Comparison of ENCODE assay signal across 13 cellular contexts in the genomic region with DNA sequence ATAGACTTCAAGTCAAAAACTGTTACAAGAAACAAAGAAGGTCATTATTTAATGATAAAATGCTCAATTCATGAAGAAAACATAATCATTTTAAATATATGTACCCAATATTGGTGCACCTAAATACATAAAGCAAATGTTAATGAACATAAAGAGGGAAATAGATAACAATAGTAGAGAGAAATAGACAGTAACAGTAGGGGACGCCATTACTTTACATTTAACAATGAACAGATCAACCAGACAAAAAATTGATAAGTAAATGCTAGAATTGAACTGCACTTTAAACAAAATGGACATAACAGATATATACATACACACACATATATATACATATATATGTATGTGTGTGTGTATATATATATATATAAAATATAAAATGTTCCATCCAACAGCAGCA. TPM values are rescaled to one million over a fixed set of nuclear protein-coding genes. Genes with fewer than 3 reads are reported as not detected.
DNase-seq lines count a peak whose midpoint lies in the region; ATAC-seq, FAIRE-seq and TF ChIP-seq lines count a peak whose summit lies in the region.
"Had no signal": no experiment of that assay in that cellular context is flagged by ENCODE, and none has a peak within 500 bp of the region (broad histone marks: within the 10 kb centered on the region; RNA-seq: fewer than 3 reads in every experiment).

No MANE protein-coding gene starts in this region.

- H3K27ac ChIP-seq in astrocyte (ENCODE audit: low read depth, low read length), result no peak overlapping the region
- H3K27ac ChIP-seq in lower lobe of right lung, result no peak overlapping the region

- TF ChIP-seq CTCF in LNCaP clone FGC (IDR thresholded peaks at IDR 0.05; ENCODE audit: control insufficient read depth, extremely low read depth, insufficient read depth) (peak; percentile 39), astrocyte (IDR thresholded peaks at IDR 0.05; ENCODE audit: insufficient read depth, low read depth, low read length) (no peak), lower lobe of right lung (IDR thresholded peaks at IDR 0.05) (peak; percentile 39)

- H3K9me3 Mint-ChIP-seq in astrocyte (ENCODE audit: unreplicated experiment), result peaks cover 13% of the 10 kb centered on the region

- H3K9ac ChIP-seq in astrocyte (ENCODE audit: low read length), result no peak overlapping the region

- no peaks in the 10 kb centered on the region for H3K27me3 Mint-ChIP-seq in astrocyte (ENCODE audit: low read depth, unreplicated experiment)
- H3K27me3 Mint-ChIP-seq: activated T-helper 17 cell treated with anti-CD3 and anti-CD28 coated beads, Interleukin-2, amount 50 U/mL, for 72 hours; brain had no signal

- H3K36me3 Mint-ChIP-seq in astrocyte (ENCODE audit: low read depth, unreplicated experiment), result peaks cover 2% of the 10 kb centered on the region
- H3K36me3 Mint-ChIP-seq: brain had no signal

- ATAC-seq in lower lobe of right lung, result no peak
- ATAC-seq: activated T-helper 17 cell treated with anti-CD3 and anti-CD28 coated beads, Interleukin-2, amount 50 U/mL, for 72 hours had no signal

- H3K27ac Mint-ChIP-seq in astrocyte (ENCODE audit: unreplicated experiment), result no peak overlapping the region
- H3K27ac Mint-ChIP-seq: activated T-helper 17 cell treated with anti-CD3 and anti-CD28 coated beads, Interleukin-2, amount 50 U/mL, for 72 hours; brain had no signal

- H4K20me1 ChIP-seq in astrocyte (ENCODE audit: insufficient read depth, low read length), result no peaks in the 10 kb centered on the region

- peak; percentile 28 for DNase-seq in EH (ENCODE audit: low read depth)
- no peak for DNase-seq in LNCaP clone FGC (ENCODE audit: low read depth)
- no peak for DNase-seq in astrocyte (ENCODE audit: low read depth)
- no peak for DNase-seq in lower lobe of right lung
- DNase-seq in activated CD4-positive, CD25-positive, alpha-beta regulatory T cell (lab: John Stamatoyannopoulos, UW), result no peak
- no peak for DNase-seq in amniotic stem cell (lab: John Stamatoyannopoulos, UW)
- DNase-seq in NCI-H446 (lab: John Stamatoyannopoulos, UW), result no peak
- DNase-seq: activated CD4-positive, alpha-beta T cell treated with anti-CD3 and anti-CD28 coated beads, Interleukin-2, amount 50 U/mL, for 4 hours; NCI-H1930 had no signal

- no peaks in the 10 kb centered on the region for H3K4me1 ChIP-seq in astrocyte (ENCODE audit: insufficient read depth, low read length)
- H3K4me1 ChIP-seq in lower lobe of right lung, result no peaks in the 10 kb centered on the region

- H3K36me3 ChIP-seq in astrocyte (ENCODE audit: insufficient read depth, low read length) (no peaks in the 10 kb centered on the region), lower lobe of right lung (no peaks in the 10 kb centered on the region)

- no peaks in the 10 kb centered on the region for H3K9me3 ChIP-seq in astrocyte (ENCODE audit: insufficient read depth, low read depth, low read length)
- peaks cover 4% of the 10 kb centered on the region for H3K9me3 ChIP-seq in lower lobe of right lung

- H3K4me2 ChIP-seq in astrocyte (ENCODE audit: low read length), result no peak overlapping the region

- H3K4me3 ChIP-seq in LNCaP clone FGC (ENCODE audit: low read depth, low read length) (no peak overlapping the region), astrocyte (ENCODE audit: insufficient read depth, low read depth, low read length) (no peak overlapping the region), lower lobe of right lung (no peak overlapping the region)

- intact Hi-C loops in lower lobe of right lung (cut with DNase I), result no loop called here

- H3K79me2 ChIP-seq in astrocyte (ENCODE audit: insufficient read depth, low read length), result no peaks in the 10 kb centered on the region

- H3K27me3 ChIP-seq in astrocyte (ENCODE audit: insufficient read depth, low read length), result no peaks in the 10 kb centered on the region
- peaks cover 9% of the 10 kb centered on the region for H3K27me3 ChIP-seq in lower lobe of right lung (ENCODE audit: low read depth)

- H3K4me1 Mint-ChIP-seq in astrocyte (ENCODE audit: low read depth, unreplicated experiment), result no peaks in the 10 kb centered on the region
- H3K4me1 Mint-ChIP-seq: activated T-helper 17 cell treated with anti-CD3 and anti-CD28 coated beads, Interleukin-2, amount 50 U/mL, for 72 hours; brain had no signal

- H3K4me3 Mint-ChIP-seq in astrocyte (ENCODE audit: unreplicated experiment), result no peak overlapping the region
- H3K4me3 Mint-ChIP-seq: activated T-helper 17 cell treated with anti-CD3 and anti-CD28 coated beads, Interleukin-2, amount 50 U/mL, for 72 hours; brain had no signal

- peak; percentile 37 for FAIRE-seq in astrocyte (lab: Jason Lieb, UNC)

- H2AFZ ChIP-seq in astrocyte (ENCODE audit: low read depth, low read length), result no peak overlapping the region

RNA-seq across cellular contexts. Expression of a gene that starts 37.4 kb away (rescaled TPM):
- total RNA-seq in astrocyte (not detected in 2 replicates), lower lobe of right lung (not detected)
- total RNA-seq: activated T-helper 17 cell treated with anti-CD3 and anti-CD28 coated beads, Interleukin-2, amount 50 U/mL, for 72 hours; H4; myocyte had no signal
